ENCODE assay signal across 8 cellular contexts in the genomic region with DNA sequence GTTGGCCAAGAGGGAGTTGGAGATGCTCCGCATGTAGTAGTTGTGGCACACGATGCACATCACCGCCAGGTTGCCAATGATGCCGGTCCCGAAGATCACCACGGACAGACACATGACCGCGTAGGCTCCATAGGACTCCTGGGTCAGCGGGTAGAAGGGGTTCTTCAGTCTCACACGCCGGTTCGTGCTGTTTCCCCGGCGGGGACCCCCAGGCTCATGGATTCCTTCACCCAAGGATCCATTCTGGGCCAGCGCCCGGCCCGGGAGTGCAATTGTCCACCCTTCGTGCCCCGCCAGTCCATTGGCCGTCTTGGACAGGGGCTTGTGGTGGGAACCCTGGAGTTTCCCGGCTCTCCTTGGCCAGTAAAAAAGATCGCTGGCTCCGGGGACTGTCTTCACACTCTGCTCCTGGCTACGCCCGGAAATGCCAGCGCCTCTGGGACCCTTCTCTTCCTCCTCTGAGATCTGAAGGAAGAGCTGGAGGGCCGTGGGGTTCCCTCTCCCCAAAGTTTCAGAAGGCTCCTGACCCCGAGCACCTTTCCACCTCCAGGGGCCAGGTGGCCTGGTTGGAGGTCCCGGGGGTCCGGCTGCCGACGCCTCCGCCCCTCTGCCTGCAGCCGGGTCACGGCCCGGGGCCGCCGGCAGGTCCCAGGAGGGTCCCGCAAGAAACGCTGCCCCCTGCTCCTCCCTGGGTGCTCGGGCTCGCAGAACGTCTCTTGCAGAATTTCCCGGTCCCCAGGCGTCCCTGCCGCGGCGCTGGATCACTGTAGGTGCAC. TPM values are rescaled to one million over a fixed set of nuclear protein-coding genes. Genes with fewer than 3 reads are reported as not detected.
A peak's percentile ranks its signal among the peaks of the same experiment; 100 is the strongest.
DNase-seq lines count a peak whose midpoint lies in the region; ATAC-seq and TF ChIP-seq lines count a peak whose summit lies in the region.

No MANE protein-coding gene starts in this region.

- no peaks in the 10 kb centered on the region for H3K9me3 Mint-ChIP-seq in activated CD4-positive, alpha-beta memory T cell treated with anti-CD3 and anti-CD28 coated beads for 36 hours

- H3K27me3 ChIP-seq in right atrium auricular region: peaks cover 12 to 13% of the 10 kb centered on the region in 2 donors

- H3K9me3 ChIP-seq in right atrium auricular region: no peaks in the 10 kb centered on the region

- no peaks in the 10 kb centered on the region for H3K36me3 Mint-ChIP-seq in activated CD4-positive, alpha-beta memory T cell treated with anti-CD3 and anti-CD28 coated beads for 36 hours

- CTCF ChIA-PET in activated CD4-positive, alpha-beta memory T cell treated with anti-CD3 and anti-CD28 coated beads for 36 hours (lab: Charles Lee): interaction anchor here (0.6 kb wide), 1 partner anchor 15 kb away, joined by 6 read pairs; no protein-coding TSS in a partner anchor

- peaks cover 0 to 22% of the 10 kb centered on the region in 2 donors for H3K4me1 ChIP-seq in right atrium auricular region

- H3K27ac Mint-ChIP-seq in activated CD4-positive, alpha-beta memory T cell treated with anti-CD3 and anti-CD28 coated beads for 36 hours: no peak overlapping the region

- no peaks in the 10 kb centered on the region for H3K36me3 ChIP-seq in right atrium auricular region

- peak overlapping the region; percentile 65 for H3K4me3 Mint-ChIP-seq in activated CD4-positive, alpha-beta memory T cell treated with anti-CD3 and anti-CD28 coated beads for 36 hours

- DNase-seq in activated CD4-positive, alpha-beta memory T cell treated with anti-CD3 and anti-CD28 coated beads for 36 hours: no peak
- no peak for DNase-seq in right atrium auricular region (ENCODE audit: low spot score)
- no peak for DNase-seq in retinal pigment epithelial cell (ENCODE audit: low read depth)
- no peak for DNase-seq in HK-2 (ENCODE audit: unreplicated experiment)
- no peak for DNase-seq in GM10266 (ENCODE audit: extremely low spot score)

- intact Hi-C loops in activated CD4-positive, alpha-beta memory T cell treated with anti-CD3 and anti-CD28 coated beads for 36 hours (cut with micrococcal nuclease): no loop called here

- H3K27me3 Mint-ChIP-seq in activated CD4-positive, alpha-beta memory T cell treated with anti-CD3 and anti-CD28 coated beads for 36 hours: peaks cover 47% of the 10 kb centered on the region

- H3K4me1 Mint-ChIP-seq in activated CD4-positive, alpha-beta memory T cell treated with anti-CD3 and anti-CD28 coated beads for 36 hours (ENCODE audit: low read depth): peaks cover 14% of the 10 kb centered on the region

- H3K4me3 ChIP-seq in right atrium auricular region (peak overlapping the region; percentile 20 to 49), retinal pigment epithelial cell (ENCODE audit: low read length) (peak overlapping the region; percentile 74)

- TF ChIP-seq CTCF in right atrium auricular region (IDR thresholded peaks at IDR 0.05): no peak
- no peak for TF ChIP-seq CTCF in retinal pigment epithelial cell (conservative IDR thresholded peaks at IDR 0.05; ENCODE audit: low read depth, low read length)
- TF ChIP-seq CTCF in GM10266 (IDR thresholded peaks at IDR 0.05; ENCODE audit: control insufficient read depth, insufficient read depth, low read depth, missing control alignments): no peak

- POLR2A ChIA-PET in activated CD4-positive, alpha-beta memory T cell treated with anti-CD3 and anti-CD28 coated beads for 36 hours (lab: Charles Lee): no interaction called here

- ATAC-seq in GM19023 (IDR thresholded peaks at IDR 0.05; ENCODE audit: unreplicated experiment) (peak; percentile 6), HG02852 (IDR thresholded peaks at IDR 0.05; ENCODE audit: unreplicated experiment) (no peak), HG02610 (IDR thresholded peaks at IDR 0.05; ENCODE audit: unreplicated experiment) (no peak)

- no peak overlapping the region for H3K27ac ChIP-seq in right atrium auricular region

RNA-seq across cellular contexts. Expression of gene GPR37, which starts 1.3 kb away (rescaled TPM):
- under 1 TPM in 1 of 2 experiments, not detected in 1; 0.07 TPM for total RNA-seq in activated CD4-positive, alpha-beta memory T cell treated with anti-CD3 and anti-CD28 coated beads for 36 hours
- total RNA-seq in right atrium auricular region: 1 to 10 TPM in 1 of 2 donors, not detected in 1; 1.1 TPM
